1 cellular context compared by ENCODE assay signal in genomic region chr12:49352351-49352750, GRCh38.
A peak's percentile ranks its signal among the peaks of the same experiment; 100 is the strongest.
TF ChIP-seq lines count a peak whose summit lies in the region.

No MANE protein-coding gene starts in this region.

TF ChIP-seq in HEK293, 187 proteins besides CTCF, POLR2A, EP300 and RAD21 (continued from another document and continues in another):
- TF ChIP-seq, protein P1, sequence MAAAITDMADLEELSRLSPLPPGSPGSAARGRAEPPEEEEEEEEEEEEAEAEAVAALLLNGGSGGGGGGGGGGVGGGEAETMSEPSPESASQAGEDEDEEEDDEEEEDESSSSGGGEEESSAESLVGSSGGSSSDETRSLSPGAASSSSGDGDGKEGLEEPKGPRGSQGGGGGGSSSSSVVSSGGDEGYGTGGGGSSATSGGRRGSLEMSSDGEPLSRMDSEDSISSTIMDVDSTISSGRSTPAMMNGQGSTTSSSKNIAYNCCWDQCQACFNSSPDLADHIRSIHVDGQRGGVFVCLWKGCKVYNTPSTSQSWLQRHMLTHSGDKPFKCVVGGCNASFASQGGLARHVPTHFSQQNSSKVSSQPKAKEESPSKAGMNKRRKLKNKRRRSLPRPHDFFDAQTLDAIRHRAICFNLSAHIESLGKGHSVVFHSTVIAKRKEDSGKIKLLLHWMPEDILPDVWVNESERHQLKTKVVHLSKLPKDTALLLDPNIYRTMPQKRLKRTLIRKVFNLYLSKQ (tag by site-specific recombination; IDR thresholded peaks at IDR 0.05; ENCODE audit: borderline replicate concordance), result 0 out of 2 replicates have a peak, but pooled peaks have one; percentile 12
- TF ChIP-seq ZNF175 (tag by site-specific recombination; IDR thresholded peaks at IDR 0.05), result no peak
- no peak for TF ChIP-seq ZFHX2 (tag by site-specific recombination; conservative IDR thresholded peaks at IDR 0.05)
- no peak for TF ChIP-seq KLF17 (tag by site-specific recombination; IDR thresholded peaks at IDR 0.05)
- TF ChIP-seq ZNF16 (tag by site-specific recombination; IDR thresholded peaks at IDR 0.05; ENCODE audit: low read depth), result no peak
- no peak for TF ChIP-seq ZNF76 (tag by site-specific recombination; IDR thresholded peaks at IDR 0.05; ENCODE audit: borderline replicate concordance, low read depth)
- no peak for TF ChIP-seq GLI4 (tag by site-specific recombination; IDR thresholded peaks at IDR 0.05)
- no peak for TF ChIP-seq ZNF174 (tag by site-specific recombination; IDR thresholded peaks at IDR 0.05)
- TF ChIP-seq ZNF239 (tag by site-specific recombination; IDR thresholded peaks at IDR 0.05), result no peak
- no peak for TF ChIP-seq ZNF626 (tag by site-specific recombination; IDR thresholded peaks at IDR 0.05)
- TF ChIP-seq OVOL3 (tag by site-specific recombination; IDR thresholded peaks at IDR 0.05), result no peak
- no peak for TF ChIP-seq ZNF10 (tag by site-specific recombination; IDR thresholded peaks at IDR 0.05)
- peak; percentile 69 for TF ChIP-seq ZNF623 (tag by site-specific recombination; IDR thresholded peaks at IDR 0.05)
- no peak for TF ChIP-seq ZNF211 (tag by site-specific recombination; IDR thresholded peaks at IDR 0.05; ENCODE audit: low read depth)
- no peak for TF ChIP-seq KLF16 (tag by site-specific recombination; IDR thresholded peaks at IDR 0.05)
- TF ChIP-seq, protein P2, sequence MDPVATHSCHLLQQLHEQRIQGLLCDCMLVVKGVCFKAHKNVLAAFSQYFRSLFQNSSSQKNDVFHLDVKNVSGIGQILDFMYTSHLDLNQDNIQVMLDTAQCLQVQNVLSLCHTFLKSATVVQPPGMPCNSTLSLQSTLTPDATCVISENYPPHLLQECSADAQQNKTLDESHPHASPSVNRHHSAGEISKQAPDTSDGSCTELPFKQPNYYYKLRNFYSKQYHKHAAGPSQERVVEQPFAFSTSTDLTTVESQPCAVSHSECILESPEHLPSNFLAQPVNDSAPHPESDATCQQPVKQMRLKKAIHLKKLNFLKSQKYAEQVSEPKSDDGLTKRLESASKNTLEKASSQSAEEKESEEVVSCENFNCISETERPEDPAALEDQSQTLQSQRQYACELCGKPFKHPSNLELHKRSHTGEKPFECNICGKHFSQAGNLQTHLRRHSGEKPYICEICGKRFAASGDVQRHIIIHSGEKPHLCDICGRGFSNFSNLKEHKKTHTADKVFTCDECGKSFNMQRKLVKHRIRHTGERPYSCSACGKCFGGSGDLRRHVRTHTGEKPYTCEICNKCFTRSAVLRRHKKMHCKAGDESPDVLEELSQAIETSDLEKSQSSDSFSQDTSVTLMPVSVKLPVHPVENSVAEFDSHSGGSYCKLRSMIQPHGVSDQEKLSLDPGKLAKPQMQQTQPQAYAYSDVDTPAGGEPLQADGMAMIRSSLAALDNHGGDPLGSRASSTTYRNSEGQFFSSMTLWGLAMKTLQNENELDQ (tag by site-specific recombination; IDR thresholded peaks at IDR 0.05; ENCODE audit: low read depth), result no peak
- TF ChIP-seq, protein P3, sequence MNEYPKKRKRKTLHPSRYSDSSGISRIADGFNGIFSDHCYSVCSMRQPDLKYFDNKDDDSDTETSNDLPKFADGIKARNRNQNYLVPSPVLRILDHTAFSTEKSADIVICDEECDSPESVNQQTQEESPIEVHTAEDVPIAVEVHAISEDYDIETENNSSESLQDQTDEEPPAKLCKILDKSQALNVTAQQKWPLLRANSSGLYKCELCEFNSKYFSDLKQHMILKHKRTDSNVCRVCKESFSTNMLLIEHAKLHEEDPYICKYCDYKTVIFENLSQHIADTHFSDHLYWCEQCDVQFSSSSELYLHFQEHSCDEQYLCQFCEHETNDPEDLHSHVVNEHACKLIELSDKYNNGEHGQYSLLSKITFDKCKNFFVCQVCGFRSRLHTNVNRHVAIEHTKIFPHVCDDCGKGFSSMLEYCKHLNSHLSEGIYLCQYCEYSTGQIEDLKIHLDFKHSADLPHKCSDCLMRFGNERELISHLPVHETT (tag by site-specific recombination; IDR thresholded peaks at IDR 0.05), result peak; percentile 23; the same call in 1 of the 2 replicates
- no peak for TF ChIP-seq HIC1 (tag by site-specific recombination; IDR thresholded peaks at IDR 0.05)
- TF ChIP-seq ZNF423 (tag by site-specific recombination; IDR thresholded peaks at IDR 0.05), result no peak
- no peak for TF ChIP-seq ZNF621 (tag by site-specific recombination; IDR thresholded peaks at IDR 0.05)
- TF ChIP-seq MYNN (tag by site-specific recombination; IDR thresholded peaks at IDR 0.05; ENCODE audit: borderline replicate concordance), result peak; percentile 31; the same call in 1 of the 2 replicates
- peak; percentile 60 for TF ChIP-seq ZNF510 (tag by site-specific recombination; IDR thresholded peaks at IDR 0.05; ENCODE audit: insufficient replicate concordance)
- TF ChIP-seq ZNF132 (tag by site-specific recombination; IDR thresholded peaks at IDR 0.05; ENCODE audit: borderline replicate concordance), result no peak
- no peak for TF ChIP-seq ZNF114 (tag by site-specific recombination; IDR thresholded peaks at IDR 0.05)
- TF ChIP-seq GLIS2 (tag by site-specific recombination; IDR thresholded peaks at IDR 0.05), result no peak
- TF ChIP-seq INSM2 (tag by site-specific recombination; IDR thresholded peaks at IDR 0.05), result no peak
- no peak for TF ChIP-seq ZNF837 (tag by site-specific recombination; IDR thresholded peaks at IDR 0.05)
- no peak for TF ChIP-seq KLF10 (tag by site-specific recombination; IDR thresholded peaks at IDR 0.05)
- TF ChIP-seq SCRT2 (tag by site-specific recombination; IDR thresholded peaks at IDR 0.05), result no peak
- TF ChIP-seq ZNF266 (tag by site-specific recombination; IDR thresholded peaks at IDR 0.05; ENCODE audit: low read depth), result peak; percentile 57
- no peak for TF ChIP-seq BCL11A (tag by site-specific recombination; IDR thresholded peaks at IDR 0.05; ENCODE audit: low read depth)
- 0 out of 2 replicates have a peak, but pooled peaks have one; percentile 55 for TF ChIP-seq ZNF530 (tag by site-specific recombination; IDR thresholded peaks at IDR 0.05; ENCODE audit: low read depth)
- TF ChIP-seq WT1 (tag by site-specific recombination; IDR thresholded peaks at IDR 0.05), result no peak
- TF ChIP-seq ZBTB17 (tag by site-specific recombination; IDR thresholded peaks at IDR 0.05), result no peak
- peak; percentile 37 for TF ChIP-seq ZNF654 (tag by site-specific recombination; IDR thresholded peaks at IDR 0.05; ENCODE audit: low read depth)
- TF ChIP-seq, protein P4, sequence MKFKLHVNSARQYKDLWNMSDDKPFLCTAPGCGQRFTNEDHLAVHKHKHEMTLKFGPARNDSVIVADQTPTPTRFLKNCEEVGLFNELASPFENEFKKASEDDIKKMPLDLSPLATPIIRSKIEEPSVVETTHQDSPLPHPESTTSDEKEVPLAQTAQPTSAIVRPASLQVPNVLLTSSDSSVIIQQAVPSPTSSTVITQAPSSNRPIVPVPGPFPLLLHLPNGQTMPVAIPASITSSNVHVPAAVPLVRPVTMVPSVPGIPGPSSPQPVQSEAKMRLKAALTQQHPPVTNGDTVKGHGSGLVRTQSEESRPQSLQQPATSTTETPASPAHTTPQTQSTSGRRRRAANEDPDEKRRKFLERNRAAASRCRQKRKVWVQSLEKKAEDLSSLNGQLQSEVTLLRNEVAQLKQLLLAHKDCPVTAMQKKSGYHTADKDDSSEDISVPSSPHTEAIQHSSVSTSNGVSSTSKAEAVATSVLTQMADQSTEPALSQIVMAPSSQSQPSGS (tag by site-specific recombination; IDR thresholded peaks at IDR 0.05; ENCODE audit: low read depth), result no peak
- TF ChIP-seq ZNF596 (tag by site-specific recombination; IDR thresholded peaks at IDR 0.05), result no peak
- no peak for TF ChIP-seq FEZF1 (tag by site-specific recombination; IDR thresholded peaks at IDR 0.05)
- TF ChIP-seq, protein P5, sequence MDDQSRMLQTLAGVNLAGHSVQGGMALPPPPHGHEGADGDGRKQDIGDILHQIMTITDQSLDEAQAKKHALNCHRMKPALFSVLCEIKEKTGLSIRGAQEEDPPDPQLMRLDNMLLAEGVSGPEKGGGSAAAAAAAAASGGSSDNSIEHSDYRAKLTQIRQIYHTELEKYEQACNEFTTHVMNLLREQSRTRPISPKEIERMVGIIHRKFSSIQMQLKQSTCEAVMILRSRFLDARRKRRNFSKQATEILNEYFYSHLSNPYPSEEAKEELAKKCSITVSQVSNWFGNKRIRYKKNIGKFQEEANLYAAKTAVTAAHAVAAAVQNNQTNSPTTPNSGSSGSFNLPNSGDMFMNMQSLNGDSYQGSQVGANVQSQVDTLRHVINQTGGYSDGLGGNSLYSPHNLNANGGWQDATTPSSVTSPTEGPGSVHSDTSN (CRISPR knock-in tag; IDR thresholded peaks at IDR 0.05), result no peak
- TF ChIP-seq ZNF112 (tag by site-specific recombination; IDR thresholded peaks at IDR 0.05), result no peak
- TF ChIP-seq REST (tag by site-specific recombination; IDR thresholded peaks at IDR 0.05), result peak; percentile 57; the same call in 1 of the 2 replicates
